Comparison of ENCODE assay signal across 34 cellular contexts in genomic region chr7:33300742-33301141, GRCh38.
"Had no signal": no experiment of that assay in that cellular context is flagged by ENCODE, and none has a peak within 500 bp of the region (broad histone marks: within the 10 kb centered on the region; RNA-seq: fewer than 3 reads in every experiment).

No MANE protein-coding gene starts in this region.

- H3K4me1 ChIP-seq: adrenal gland, body of pancreas, breast epithelium had no signal

- FAIRE-seq: astrocyte, bronchial epithelial cell had no signal

- H3K27me3 ChIP-seq: adrenal gland, ascending aorta, body of pancreas, brain microvascular endothelial cell, breast epithelium, cardiac muscle cell had no signal

- H3K27ac ChIP-seq: adrenal gland, ascending aorta, body of pancreas, brain microvascular endothelial cell, breast epithelium, cardiac muscle cell had no signal

- DNase-seq: activated effector memory CD4-positive, alpha-beta T cell treated with anti-CD3 and anti-CD28 coated beads, Interleukin-2, amount 50 U/mL, for 16 hours; activated effector memory CD4-positive, alpha-beta T cell treated with Interleukin-2 at 50 U/mL for 16 hours; activated gamma-delta T cell; activated gamma-delta T cell treated with Interleukin-2 at 50 U/mL for 16 hours; activated naive CD4-positive, alpha-beta T cell; activated naive CD4-positive, alpha-beta T cell treated with anti-CD3 and anti-CD28 coated beads for 36 hours; activated naive CD4-positive, alpha-beta T cell treated with anti-CD3 and anti-CD28 coated beads, Interleukin-2, amount 10 ng/mL, durations not matched to agents 7 days and 5 days; activated naive CD4-positive, alpha-beta T cell treated with anti-CD3 and anti-CD28 coated beads, Interleukin-2, amount 50 U/mL, for 16 hours; activated naive CD4-positive, alpha-beta T cell treated with Interleukin-2 at 50 U/mL for 16 hours; activated naive CD8-positive, alpha-beta T cell treated with anti-CD3 and anti-CD28 coated beads for 36 hours; activated naive CD8-positive, alpha-beta T cell treated with anti-CD3 and anti-CD28 coated beads, Interleukin-2, amount 10 ng/mL, durations not matched to agents 7 days and 5 days; activated naive CD8-positive, alpha-beta T cell treated with anti-CD3 and anti-CD28 coated beads, Interleukin-2, amount 50 U/mL, for 24 hours; activated T-cell treated with anti-CD3 and anti-CD28 coated beads, Interleukin-2, amount 50 U/mL, for 1 hour; activated T-cell treated with anti-CD3 and anti-CD28 coated beads, Interleukin-2, amount 50 U/mL, for 24 hours; activated T-cell treated with anti-CD3 and anti-CD28 coated beads, Interleukin-2, amount 50 U/mL, for 4 hours; activated T-cell treated with anti-CD3 and anti-CD28 coated beads, Interleukin-2, amount 50 U/mL, for 48 hours; activated T-cell treated with anti-CD3 and anti-CD28 coated beads, Interleukin-2, amount 50 U/mL, for 72 hours; adrenal gland; amniotic stem cell; amygdala; anterior cingulate cortex; aorta; body of pancreas; brain microvascular endothelial cell; caudate nucleus; central memory CD4-positive, alpha-beta T cell; cerebellar nuclear complex had no signal

- ATAC-seq: activated naive CD4-positive, alpha-beta T cell treated with anti-CD3 and anti-CD28 coated beads, Interleukin-2, amount 50 U/mL, for 72 hours; activated naive CD8-positive, alpha-beta T cell treated with anti-CD3 and anti-CD28 coated beads, Interleukin-2, amount 50 U/mL, for 24 hours; activated T-cell treated with anti-CD3 and anti-CD28 coated beads, Interleukin-2, amount 50 U/mL, for 4 hours; activated T-cell treated with anti-CD3 and anti-CD28 coated beads, Interleukin-2, amount 50 U/mL, for 72 hours; activated T-helper 17 cell treated with anti-CD3 and anti-CD28 coated beads, Interleukin-2, amount 50 U/mL, for 72 hours; body of pancreas had no signal

- H3K4me3 ChIP-seq: adrenal gland, ascending aorta, body of pancreas, breast epithelium, cardiac muscle cell had no signal

- H3K36me3 ChIP-seq: adrenal gland, brain microvascular endothelial cell, breast epithelium, cardiac muscle cell had no signal
